ENCODE assay signal across 1 cellular context in the genomic region with DNA sequence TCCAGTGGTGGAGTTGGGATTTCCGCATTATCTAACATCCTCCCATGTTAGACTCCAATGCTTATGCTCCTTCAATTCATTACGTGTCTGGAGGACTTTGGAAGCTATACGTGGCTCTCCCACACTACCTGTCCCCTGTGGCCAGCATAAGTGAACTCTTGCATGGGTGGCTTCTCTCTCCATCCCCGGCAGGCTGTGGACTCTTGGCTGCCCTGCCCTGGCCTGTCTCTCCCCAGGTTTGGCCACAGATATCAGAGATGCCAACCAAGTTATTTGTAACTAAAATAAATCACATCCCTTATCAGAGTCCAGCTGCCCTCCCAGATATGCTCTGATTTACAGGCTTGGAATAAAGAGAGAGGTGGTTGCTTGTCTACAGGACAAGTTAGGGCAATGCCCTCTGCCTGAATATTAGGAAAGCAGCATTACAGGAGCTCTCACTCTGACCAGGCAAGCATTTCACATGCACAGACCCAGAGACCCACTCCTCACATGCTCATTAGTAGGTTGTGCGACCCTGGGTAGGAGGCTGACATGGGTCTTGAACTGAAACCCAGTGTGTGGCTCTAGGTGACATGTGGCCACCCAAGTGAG.
TF ChIP-seq lines count a peak whose summit lies in the region.

No MANE protein-coding gene starts in this region.

TF ChIP-seq in H1, 55 proteins besides CTCF, POLR2A, EP300 and RAD21:
- TF ChIP-seq KDM5A (IDR thresholded peaks at IDR 0.05; ENCODE audit: low read length) (no peak), RNF2 (IDR thresholded peaks at IDR 0.05; ENCODE audit: borderline replicate concordance, low read depth, low read length, missing control alignments, poor library complexity, severe bottlenecking) (no peak), SP4 (IDR thresholded peaks at IDR 0.05; ENCODE audit: low read length) (no peak), CBX5 (IDR thresholded peaks at IDR 0.05; ENCODE audit: low read depth, low read length) (no peak), JUN (IDR thresholded peaks at IDR 0.05; ENCODE audit: low read depth, low read length) (no peak), NANOG (IDR thresholded peaks at IDR 0.05; ENCODE audit: insufficient read depth, low read depth, low read length, poor library complexity, severe bottlenecking) (no peak), KDM1A (IDR thresholded peaks at IDR 0.05; ENCODE audit: borderline replicate concordance, low read length) (no peak)
- TF ChIP-seq, protein P1, sequence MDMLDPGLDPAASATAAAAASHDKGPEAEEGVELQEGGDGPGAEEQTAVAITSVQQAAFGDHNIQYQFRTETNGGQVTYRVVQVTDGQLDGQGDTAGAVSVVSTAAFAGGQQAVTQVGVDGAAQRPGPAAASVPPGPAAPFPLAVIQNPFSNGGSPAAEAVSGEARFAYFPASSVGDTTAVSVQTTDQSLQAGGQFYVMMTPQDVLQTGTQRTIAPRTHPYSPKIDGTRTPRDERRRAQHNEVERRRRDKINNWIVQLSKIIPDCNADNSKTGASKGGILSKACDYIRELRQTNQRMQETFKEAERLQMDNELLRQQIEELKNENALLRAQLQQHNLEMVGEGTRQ (IDR thresholded peaks at IDR 0.05; ENCODE audit: low read length) = no peak
- TF ChIP-seq, protein P2, sequence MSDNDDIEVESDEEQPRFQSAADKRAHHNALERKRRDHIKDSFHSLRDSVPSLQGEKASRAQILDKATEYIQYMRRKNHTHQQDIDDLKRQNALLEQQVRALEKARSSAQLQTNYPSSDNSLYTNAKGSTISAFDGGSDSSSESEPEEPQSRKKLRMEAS (IDR thresholded peaks at IDR 0.05) = no peak
TF ChIP-seq in H1: peak in this region for 0.
